ENCODE assay signal across 8 cellular contexts in the genomic region with DNA sequence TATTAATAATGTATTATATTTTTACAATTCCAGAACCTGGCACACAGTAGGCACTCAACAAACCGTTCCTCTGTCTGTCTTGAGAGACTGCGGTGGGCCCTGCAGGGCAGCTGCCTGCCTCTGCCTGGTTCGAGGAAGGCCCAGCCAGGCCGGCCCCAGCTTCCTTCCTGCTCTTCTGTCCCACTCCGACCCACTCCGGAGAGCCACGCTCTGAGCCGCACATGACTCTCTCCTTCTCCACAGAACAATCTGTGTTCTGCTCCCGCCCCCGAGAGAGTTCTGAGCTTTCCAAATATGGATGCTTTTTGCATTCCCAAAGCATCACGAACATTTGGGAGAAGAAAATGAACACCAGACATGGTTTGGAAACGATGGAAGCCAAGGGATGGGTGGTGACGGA. TPM values are rescaled to one million over a fixed set of nuclear protein-coding genes. Genes with fewer than 3 reads are reported as not detected.
DNase-seq lines count a peak whose midpoint lies in the region; ATAC-seq and FAIRE-seq lines count a peak whose summit lies in the region.

No MANE protein-coding gene starts in this region.

- FAIRE-seq in RCC 7860 (lab: Jason Lieb, UNC): no peak

- DNase-seq in stimulated activated CD4-positive, alpha-beta T cell treated with anti-CD3 and anti-CD28 coated beads, Interleukin-4, amount 100 ng/mL, for 1 hour: peak; percentile 21
- DNase-seq in stimulated activated CD4-positive, alpha-beta T cell treated with anti-CD3 and anti-CD28 coated beads, Interleukin-12 subunit alpha, Interleukin-12 subunit beta, amount 100 ng/mL, for 4 hours: no peak
- DNase-seq in activated T-helper 1 cell treated with anti-CD3 and anti-CD28 coated beads, Interleukin-12 subunit alpha, Interleukin-12 subunit beta, Interleukin-2, Interleukin-4 antibody, amounts not matched to agents 30 ng/mL and 10 ng/mL and 1 ng/mL, durations not matched to agents 14 hours and 24 hours and 36 hours (ENCODE audit: low spot score): no peak
- DNase-seq in head of caudate nucleus (peak; percentile 38 to 89 (median 68)), pons (ENCODE audit: low spot score) (peak; percentile 36), NCI-H1436 treated with DMSO at 0.1 percent for 48 hours (lab: John Stamatoyannopoulos, UW) (no peak), RCC 7860 (ENCODE audit: low spot score) (no peak)

- peak overlapping the region; percentile 78 for H3K27ac Mint-ChIP-seq in activated T-helper 1 cell treated with anti-CD3 and anti-CD28 coated beads, Interleukin-12 subunit alpha, Interleukin-12 subunit beta, Interleukin-2, Interleukin-4 antibody, amounts not matched to agents 30 ng/mL and 10 ng/mL and 1 ng/mL, durations not matched to agents 14 hours and 24 hours and 36 hours

- intact Hi-C loops in activated T-helper 1 cell treated with anti-CD3 and anti-CD28 coated beads, Interleukin-12 subunit alpha, Interleukin-12 subunit beta, Interleukin-2, Interleukin-4 antibody, amounts not matched to agents 30 ng/mL and 10 ng/mL and 1 ng/mL, durations not matched to agents 14 hours and 24 hours and 36 hours (cut with micrococcal nuclease): loop anchor here (1.0 to 5.0 kb wide), 10 partner anchors 57 to 1283 kb away; a partner anchor contains a TSS
- intact Hi-C loops in head of caudate nucleus (cut with DNase I): loop anchor here (5.0 to 10.0 kb wide), 2 partner anchors 362 to 454 kb away; a partner anchor contains a TSS

- H3K4me1 Mint-ChIP-seq in activated T-helper 1 cell treated with anti-CD3 and anti-CD28 coated beads, Interleukin-12 subunit alpha, Interleukin-12 subunit beta, Interleukin-2, Interleukin-4 antibody, amounts not matched to agents 30 ng/mL and 10 ng/mL and 1 ng/mL, durations not matched to agents 14 hours and 24 hours and 36 hours (ENCODE audit: low read depth): peaks cover 6% of the 10 kb centered on the region

- H3K9me3 Mint-ChIP-seq in activated T-helper 1 cell treated with anti-CD3 and anti-CD28 coated beads, Interleukin-12 subunit alpha, Interleukin-12 subunit beta, Interleukin-2, Interleukin-4 antibody, amounts not matched to agents 30 ng/mL and 10 ng/mL and 1 ng/mL, durations not matched to agents 14 hours and 24 hours and 36 hours: peaks cover 15% of the 10 kb centered on the region

- H3K36me3 Mint-ChIP-seq in activated T-helper 1 cell treated with anti-CD3 and anti-CD28 coated beads, Interleukin-12 subunit alpha, Interleukin-12 subunit beta, Interleukin-2, Interleukin-4 antibody, amounts not matched to agents 30 ng/mL and 10 ng/mL and 1 ng/mL, durations not matched to agents 14 hours and 24 hours and 36 hours (ENCODE audit: low read depth): no peaks in the 10 kb centered on the region

- ATAC-seq in GM18867 (IDR thresholded peaks at IDR 0.05; ENCODE audit: unreplicated experiment): no peak

- peak overlapping the region; percentile 60 for H3K4me3 Mint-ChIP-seq in activated T-helper 1 cell treated with anti-CD3 and anti-CD28 coated beads, Interleukin-12 subunit alpha, Interleukin-12 subunit beta, Interleukin-2, Interleukin-4 antibody, amounts not matched to agents 30 ng/mL and 10 ng/mL and 1 ng/mL, durations not matched to agents 14 hours and 24 hours and 36 hours

- peaks cover 27% of the 10 kb centered on the region for H3K27me3 Mint-ChIP-seq in activated T-helper 1 cell treated with anti-CD3 and anti-CD28 coated beads, Interleukin-12 subunit alpha, Interleukin-12 subunit beta, Interleukin-2, Interleukin-4 antibody, amounts not matched to agents 30 ng/mL and 10 ng/mL and 1 ng/mL, durations not matched to agents 14 hours and 24 hours and 36 hours (ENCODE audit: insufficient read depth)

RNA-seq across cellular contexts. Expression of a gene that starts 57.3 kb away (rescaled TPM):
- total RNA-seq in activated T-helper 1 cell treated with anti-CD3 and anti-CD28 coated beads, Interleukin-12 subunit alpha, Interleukin-12 subunit beta, Interleukin-2, Interleukin-4 antibody, amounts not matched to agents 30 ng/mL and 10 ng/mL and 1 ng/mL, durations not matched to agents 14 hours and 24 hours and 36 hours: 3.1 and 4.3 TPM in 2 replicates

Comparison
In these comparisons a context has a peak if more than half of its experiments do, and no peak if none do; other contexts are left out.
1. DNase-seq: peak in stimulated activated CD4-positive, alpha-beta T cell treated with anti-CD3 and anti-CD28 coated beads, Interleukin-4, amount 100 ng/mL, for 1 hour (single experiment), head of caudate nucleus (42 of 42) and pons (single experiment); none in stimulated activated CD4-positive, alpha-beta T cell treated with anti-CD3 and anti-CD28 coated beads, Interleukin-12 subunit alpha, Interleukin-12 subunit beta, amount 100 ng/mL, for 4 hours (single experiment), activated T-helper 1 cell treated with anti-CD3 and anti-CD28 coated beads, Interleukin-12 subunit alpha, Interleukin-12 subunit beta, Interleukin-2, Interleukin-4 antibody, amounts not matched to agents 30 ng/mL and 10 ng/mL and 1 ng/mL, durations not matched to agents 14 hours and 24 hours and 36 hours (single experiment), NCI-H1436 treated with DMSO at 0.1 percent for 48 hours (single experiment) and RCC 7860 (single experiment).